ENCODE assay signal across 30 cellular contexts in genomic region chr10:28343987-28344895, GRCh38.
"Had no signal": no experiment of that assay in that cellular context is flagged by ENCODE, and none has a peak within 500 bp of the region (broad histone marks: within the 10 kb centered on the region; RNA-seq: fewer than 3 reads in every experiment).

No MANE protein-coding gene starts in this region.

- H3K4me3 ChIP-seq: gastroesophageal sphincter, heart left ventricle, hepatocyte, mucosa of descending colon, smooth muscle cell, thoracic aorta, tibial nerve, upper lobe of left lung had no signal

- DNase-seq: effector CD8-positive, alpha-beta T cell; endodermal cell; foreskin keratinocyte; heart left ventricle; kidney; mesenchymal stem cell; mucosa of descending colon; naive B cell; stimulated activated CD4-positive, alpha-beta T cell treated with anti-CD3 and anti-CD28 coated beads, Interleukin-12 subunit alpha, Interleukin-12 subunit beta, amount 100 ng/mL, for 4 hours; stimulated activated CD4-positive, alpha-beta T cell treated with anti-CD3 and anti-CD28 coated beads, Interleukin-1b, Interleukin-23, amount 100 ng/mL, for 48 hours; stimulated activated CD4-positive, alpha-beta T cell treated with anti-CD3 and anti-CD28 coated beads, Interleukin-4, amount 100 ng/mL, for 1 hour; stimulated activated CD8-positive, alpha-beta memory T cell treated with anti-CD3 and anti-CD28 coated beads, Interleukin-4, amount 100 ng/mL, for 48 hours; stimulated activated naive CD4-positive, alpha-beta T cell treated with Interleukin-2 at 50 U/mL for 16 hours; upper lobe of left lung had no signal

- H3K4me1 Mint-ChIP-seq: endodermal cell, neural crest cell had no signal

- H3K4me1 ChIP-seq: foreskin keratinocyte, gastroesophageal sphincter, heart left ventricle, parathyroid adenoma, tibial nerve, upper lobe of left lung had no signal

- H3K9me3 ChIP-seq: gastroesophageal sphincter had no signal

- ATAC-seq: esophagus mucosa; foreskin keratinocyte; gastroesophageal sphincter; heart left ventricle; left lobe of liver; mucosa of descending colon; natural killer cell treated with Interleukin-12 subunit alpha and Interleukin-12 subunit beta and Interleukin-15 and Interleukin-18, amount 100 ng/mL, for 72 hours; sciatic nerve had no signal

- H3K36me3 ChIP-seq: gastroesophageal sphincter, heart left ventricle, thoracic aorta, tibial nerve, upper lobe of left lung had no signal

- H3K27ac Mint-ChIP-seq: endodermal cell; mesothelial cell of epicardium; natural killer cell treated with Interleukin-12 subunit alpha and Interleukin-12 subunit beta and Interleukin-15 and Interleukin-18, amount 100 ng/mL, for 72 hours; progenitor cell of endocrine pancreas had no signal

- H3K36me3 Mint-ChIP-seq: mesothelial cell of epicardium had no signal

- H3K27me3 Mint-ChIP-seq: naive B cell had no signal

- FAIRE-seq: colon, kidney, urothelium cell line had no signal

- H3K27ac ChIP-seq: epithelial cell of prostate, foreskin keratinocyte, gastroesophageal sphincter, heart left ventricle, hepatocyte, parathyroid adenoma, thoracic aorta, tibial nerve, upper lobe of left lung had no signal

- H3K27me3 ChIP-seq: gastroesophageal sphincter, hepatocyte, tibial nerve, upper lobe of left lung had no signal

- H3K4me3 Mint-ChIP-seq: endodermal cell; mesothelial cell of epicardium; naive B cell; natural killer cell treated with Interleukin-12 subunit alpha and Interleukin-12 subunit beta and Interleukin-15 and Interleukin-18, amount 100 ng/mL, for 72 hours; neural crest cell had no signal
